8 cellular contexts compared by ENCODE assay signal in genomic region chr6:33427585-33428218, GRCh38. TPM values are rescaled to one million over a fixed set of nuclear protein-coding genes. Genes with fewer than 3 reads are reported as not detected.
DNase-seq lines count a peak whose midpoint lies in the region; ATAC-seq and TF ChIP-seq lines count a peak whose summit lies in the region.

No MANE protein-coding gene starts in this region.

- ATAC-seq in body of pancreas (peak; percentile 23), GM18870 (IDR thresholded peaks at IDR 0.05; ENCODE audit: unreplicated experiment) (no peak), GM21529 (IDR thresholded peaks at IDR 0.05; ENCODE audit: unreplicated experiment) (no peak)

- H3K36me3 ChIP-seq in body of pancreas (replicated peaks in 1 of 2; ENCODE audit: insufficient read depth in 1 of 2, low read depth in 2 of 2) (no peaks in the 10 kb centered on the region), iPS-15b (ENCODE audit: control insufficient read depth, insufficient read depth, low read length) (peaks cover 7% of the 10 kb centered on the region), skeletal muscle tissue (ENCODE audit: control insufficient read depth in 3 of 3, insufficient read depth in 3 of 3, low read length in 3 of 3) (no peaks in the 10 kb centered on the region)

- intact Hi-C loops in body of pancreas (cut with DNase I), result no loop called here

- WGBS in body of pancreas, 2 donors, result 0 to 1% methylated on average over 3 to 28 of the region's 79 CpGs

- TF ChIP-seq CTCF in body of pancreas (IDR thresholded peaks at IDR 0.05), result no peak

- H3K4me1 ChIP-seq in body of pancreas (peaks cover 28% of the 10 kb centered on the region), iPS-15b (ENCODE audit: control insufficient read depth, insufficient read depth, low read length) (peaks cover 21% of the 10 kb centered on the region), skeletal muscle tissue (ENCODE audit: control insufficient read depth in 3 of 3, insufficient read depth in 3 of 3, low read length in 3 of 3) (peaks cover 35 to 37% (median 37%) of the 10 kb centered on the region in 3 donors)

- H3K9me3 ChIP-seq in body of pancreas (no peaks in the 10 kb centered on the region), iPS-15b (ENCODE audit: control insufficient read depth, insufficient read depth, low read length) (no peaks in the 10 kb centered on the region), skeletal muscle tissue (ENCODE audit: control insufficient read depth in 3 of 3, low read length in 3 of 3) (no peaks in the 10 kb centered on the region)

- peak overlapping the region in 3 of 4 donors; percentile 21 to 92 (median 54) for H3K27ac ChIP-seq in body of pancreas
- peak overlapping the region; percentile 25 for H3K27ac ChIP-seq in skeletal muscle tissue (ENCODE audit: low read depth, low read length)

- H3K27me3 ChIP-seq in body of pancreas (no peaks in the 10 kb centered on the region), iPS-15b (ENCODE audit: control insufficient read depth, insufficient read depth, low read length) (no peaks in the 10 kb centered on the region), skeletal muscle tissue (ENCODE audit: control insufficient read depth in 3 of 3, insufficient read depth in 3 of 3, low read length in 3 of 3) (peaks cover 0 to 24% (median 0%) of the 10 kb centered on the region in 3 donors)

- H3K9ac ChIP-seq in iPS-15b (ENCODE audit: low read depth, low read length), result no peak overlapping the region
- peak overlapping the region; percentile 45 to 75 (median 61) for H3K9ac ChIP-seq in skeletal muscle tissue (ENCODE audit: low read depth in 1 of 3, low read length in 3 of 3)

- no peak for TF ChIP-seq POLR2A in body of pancreas (IDR thresholded peaks at IDR 0.05)

- H3K4me3 ChIP-seq in body of pancreas (peak overlapping the region in 1 of 2 donors; percentile 18), iPS-15b (ENCODE audit: low read depth, low read length) (peak overlapping the region; percentile 80), skeletal muscle tissue (ENCODE audit: low read length in 3 of 3) (peak overlapping the region; percentile 68 to 78 (median 75))

- DNase-seq in NOMO-1 (lab: John Stamatoyannopoulos, UW; ENCODE audit: unreplicated experiment in 2 of 2) (peak; percentile 16 to 27), NOMO-1 treated with dmso at 0.1 percent for 144 hours (lab: John Stamatoyannopoulos, UW; ENCODE audit: unreplicated experiment) (no peak), T follicular helper cell (ENCODE audit: low read depth) (peak; percentile 53), body of pancreas (peak; percentile 59 to 76 (median 64))

RNA-seq across cellular contexts. Expression of gene SYNGAP1, which starts 7.8 kb away (rescaled TPM):
- total RNA-seq in body of pancreas (1 to 10 TPM; 5.4 to 5.6 TPM), skeletal muscle tissue (1.6 TPM)

RNA-seq across cellular contexts. Expression of gene CUTA, which starts 9.8 kb away (rescaled TPM):
- 100 to 1,000 TPM in 1 of 2 donors, 10 to 100 TPM in 1; 87.7 to 126 TPM for total RNA-seq in body of pancreas
- total RNA-seq in skeletal muscle tissue, result 73.1 TPM

RNA-seq across cellular contexts. Expression of gene PHF1, which starts 16.9 kb away (rescaled TPM):
- total RNA-seq in body of pancreas, result 10 to 100 TPM; 58.3 to 73.9 TPM
- 5.7 TPM for total RNA-seq in skeletal muscle tissue

RNA-seq across cellular contexts. Expression of gene ZBTB9, which starts 26.7 kb away (rescaled TPM):
- total RNA-seq in body of pancreas (1 to 10 TPM; 1.8 to 5.3 TPM), skeletal muscle tissue (11.0 TPM)

RNA-seq across cellular contexts. Expression of gene KIFC1, which starts 36.1 kb away (rescaled TPM):
- under 1 TPM in 1 of 2 donors, not detected in 1; 0.66 TPM for total RNA-seq in body of pancreas
- 12.0 TPM for total RNA-seq in skeletal muscle tissue
